In genomic region chr3:15108082-15108545, GRCh38 we compare ENCODE assay signal across 8 cellular contexts. TPM values are rescaled to one million over a fixed set of nuclear protein-coding genes. Genes with fewer than 3 reads are reported as not detected.
DNase-seq lines count a peak whose midpoint lies in the region; ATAC-seq lines count a peak whose summit lies in the region.

No MANE protein-coding gene starts in this region.

- no peaks in the 10 kb centered on the region for H3K36me3 ChIP-seq in naive thymus-derived CD4-positive, alpha-beta T cell (ENCODE audit: control insufficient read depth in 2 of 3, insufficient read depth in 3 of 3, low read length in 3 of 3)

- peak overlapping the region in 2 of 9 donors; percentile 31 to 38 for H3K27ac Mint-ChIP-seq in naive thymus-derived CD4-positive, alpha-beta T cell

- peak; percentile 47 to 77 for DNase-seq in SHP77 (lab: John Stamatoyannopoulos, UW)
- DNase-seq in SHP77 treated with DMSO at 0.1 percent for 48 hours (lab: John Stamatoyannopoulos, UW): no peak
- peak; percentile 40 to 60 for DNase-seq in NOMO-1 (lab: John Stamatoyannopoulos, UW; ENCODE audit: unreplicated experiment in 2 of 2)
- DNase-seq in activated CD8-positive, alpha-beta memory T cell treated with anti-CD3 and anti-CD28 coated beads, Interleukin-2, amount 50 U/mL, for 24 hours (ENCODE audit: extremely low read depth): peak; percentile 42
- peak; percentile 51 to 78 (median 63) for DNase-seq in naive thymus-derived CD4-positive, alpha-beta T cell
- DNase-seq in stimulated activated CD8-positive, alpha-beta memory T cell treated with anti-CD3 and anti-CD28 coated beads, Interleukin-7, amount 100 ng/mL, for 4 hours (ENCODE audit: low read depth in 2 of 2): peak; percentile 36 to 53

- H3K4me3 Mint-ChIP-seq in naive thymus-derived CD4-positive, alpha-beta T cell: peak overlapping the region in 1 of 10 donors; percentile 29

- CTCF ChIA-PET in naive thymus-derived CD4-positive, alpha-beta T cell (lab: Charles Lee): interaction anchor here (0.5 to 3.8 kb wide), 6 partner anchors 9 to 527 kb away, joined by 3 to 18 read pairs (median 4); partner anchors contain the start of gene RBSN

- H3K27me3 Mint-ChIP-seq in naive thymus-derived CD4-positive, alpha-beta T cell: peaks cover 4 to 17% (median 5%) of the 10 kb centered on the region in 5 donors

- H3K9me3 Mint-ChIP-seq in naive thymus-derived CD4-positive, alpha-beta T cell: no peaks in the 10 kb centered on the region

- no peaks in the 10 kb centered on the region for H3K27me3 ChIP-seq in naive thymus-derived CD4-positive, alpha-beta T cell (ENCODE audit: control insufficient read depth in 2 of 2, insufficient read depth in 2 of 2, low read length in 2 of 2)

- POLR2A ChIA-PET in naive thymus-derived CD4-positive, alpha-beta T cell (lab: Charles Lee): interaction anchor here (0.8 kb wide), 1 partner anchor 9 kb away, joined by 3 read pairs; the partner anchor contains the start of gene RBSN

- peaks cover 3 to 9% (median 6%) of the 10 kb centered on the region in 7 donors for H3K4me1 Mint-ChIP-seq in naive thymus-derived CD4-positive, alpha-beta T cell

- no peak overlapping the region for H3K27ac ChIP-seq in naive thymus-derived CD4-positive, alpha-beta T cell (ENCODE audit: low read depth, low read length)

- H3K36me3 Mint-ChIP-seq in naive thymus-derived CD4-positive, alpha-beta T cell: no peaks in the 10 kb centered on the region

- intact Hi-C loops in naive thymus-derived CD4-positive, alpha-beta T cell (cut with micrococcal nuclease): loop anchor here (1.0 to 10.0 kb wide), 8 partner anchors 9 to 1139 kb away; partner anchors contain the start of gene RBSN (in 1 of the 2)

- peaks cover 3 to 5% of the 10 kb centered on the region in 2 donors for H3K4me1 ChIP-seq in naive thymus-derived CD4-positive, alpha-beta T cell (ENCODE audit: control insufficient read depth in 2 of 2, insufficient read depth in 2 of 2, low read length in 2 of 2)

- no peak overlapping the region for H3K4me3 ChIP-seq in naive thymus-derived CD4-positive, alpha-beta T cell (ENCODE audit: low read length)

- ATAC-seq in HG03342 (IDR thresholded peaks at IDR 0.05; ENCODE audit: unreplicated experiment): peak; percentile 71
- peak; percentile 82 for ATAC-seq in esophagus mucosa
- ATAC-seq in naive thymus-derived CD4-positive, alpha-beta T cell: peak; percentile 97

- H3K9me3 ChIP-seq in naive thymus-derived CD4-positive, alpha-beta T cell (ENCODE audit: control insufficient read depth in 2 of 3, low read length in 3 of 3): no peaks in the 10 kb centered on the region

RNA-seq across cellular contexts. Expression of gene RBSN, which starts 9.2 kb away (rescaled TPM):
- total RNA-seq in esophagus mucosa: 10.1 TPM
- total RNA-seq in naive thymus-derived CD4-positive, alpha-beta T cell: 10 to 100 TPM; 20.5 to 54.4 (median 39.6) TPM
- polyA plus RNA-seq in naive thymus-derived CD4-positive, alpha-beta T cell: 10 to 100 TPM; 21.6 to 30.3 TPM

RNA-seq across cellular contexts. Expression of gene MRPS25, which starts 43.0 kb away (rescaled TPM):
- total RNA-seq in esophagus mucosa: 46.4 TPM
- total RNA-seq in naive thymus-derived CD4-positive, alpha-beta T cell: 100 to 1,000 TPM in 1 of 5 experiments, 10 to 100 TPM in 4; 57.6 to 104 (median 76.0) TPM
- polyA plus RNA-seq in naive thymus-derived CD4-positive, alpha-beta T cell: 10 to 100 TPM; 20.2 to 23.9 TPM
